In the genomic region with DNA sequence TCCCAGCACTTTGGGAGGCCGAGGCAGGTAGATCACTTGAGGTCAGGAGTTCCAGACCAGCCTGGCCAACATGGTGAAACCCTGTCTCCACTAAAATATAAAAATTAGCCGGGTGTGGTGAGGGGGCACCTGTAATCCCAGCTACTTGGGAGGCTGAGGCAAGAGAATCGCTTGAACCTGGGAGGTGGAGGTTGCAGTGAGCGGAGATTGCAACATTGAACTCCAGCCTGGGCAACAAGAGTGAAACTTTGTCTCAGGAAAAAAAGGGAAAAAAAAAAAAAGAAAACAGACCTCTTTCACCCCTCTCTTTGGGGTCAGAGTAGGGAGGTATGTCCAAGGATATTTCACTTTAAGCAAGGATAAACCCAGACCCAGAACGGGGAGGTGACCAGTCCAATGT, we compare ENCODE assay signal across 10 cellular contexts. TPM values are rescaled to one million over a fixed set of nuclear protein-coding genes. Genes with fewer than 3 reads are reported as not detected.
A peak's percentile ranks its signal among the peaks of the same experiment; 100 is the strongest.
DNase-seq lines count a peak whose midpoint lies in the region; TF ChIP-seq lines count a peak whose summit lies in the region.
"Not testable (repeated sequence)": the region's sequence is repeated elsewhere in the genome, so short reads cannot be mapped to it uniquely, and the experiment has no call there.
"Had no signal": no experiment of that assay in that cellular context is flagged by ENCODE, and none has a peak within 500 bp of the region (broad histone marks: within the 10 kb centered on the region; RNA-seq: fewer than 3 reads in every experiment).

No MANE protein-coding gene starts in this region.

- TF ChIP-seq POLR2A in esophagus muscularis mucosa (IDR thresholded peaks at IDR 0.05; ENCODE audit: low read depth), result not testable (repeated sequence)

- not testable (repeated sequence) for H3K36me3 ChIP-seq in ascending aorta; esophagus muscularis mucosa; left ventricle myocardium inferior; muscle layer of colon (ENCODE audit: insufficient read depth, low read length); rectal smooth muscle tissue (ENCODE audit: control insufficient read depth, insufficient read depth, low read length); stomach smooth muscle (ENCODE audit: control insufficient read depth in 2 of 2, insufficient read depth in 2 of 2, low read length in 2 of 2)

- not testable (repeated sequence) for DNase-seq in AG04450 (ENCODE audit: low read depth, low spot score); ascending aorta (ENCODE audit: low spot score in 2 of 2); esophagus muscularis mucosa (ENCODE audit: extremely low spot score); left ventricle myocardium inferior

- H3K27me3 ChIP-seq in AG04450 (ENCODE audit: control insufficient read depth, insufficient read depth, low read length); ascending aorta; esophagus muscularis mucosa; muscle layer of colon (ENCODE audit: control insufficient read depth in 1 of 2, insufficient read depth in 2 of 2, low read length in 2 of 2); rectal smooth muscle tissue (ENCODE audit: control insufficient read depth, insufficient read depth, low read length); stomach smooth muscle (ENCODE audit: control insufficient read depth in 1 of 2, insufficient read depth in 2 of 2, low read length in 2 of 2): not testable (repeated sequence)
- H3K27me3 ChIP-seq in left ventricle myocardium inferior (ENCODE audit: low read depth), result peaks cover 28% of the 10 kb centered on the region

- TF ChIP-seq EP300 in esophagus muscularis mucosa (IDR thresholded peaks at IDR 0.05), result not testable (repeated sequence)

- POLR2A ChIA-PET in AG04450 (lab: Yijun Ruan, JAX), result interaction anchor here (0.8 kb wide), 1 partner anchor 46 kb away, joined by 3 read pairs; no protein-coding TSS in a partner anchor

- intact Hi-C loops in ascending aorta (cut with DNase I), result loop anchor here (5.0 kb wide), 1 partner anchor 35 kb away; no protein-coding TSS in a partner anchor
- intact Hi-C loops in esophagus muscularis mucosa (cut with DNase I), result loop anchor here (5.0 kb wide), 1 partner anchor 40 kb away; no protein-coding TSS in a partner anchor
- intact Hi-C loops in left ventricle myocardium inferior (cut with micrococcal nuclease), result not testable (repeated sequence)

- TF ChIP-seq CTCF in AG04450 (IDR thresholded peaks at IDR 0.05; ENCODE audit: low read depth, low read length); ascending aorta (IDR thresholded peaks at IDR 0.05); esophagus muscularis mucosa (IDR thresholded peaks at IDR 0.05); left ventricle myocardium inferior (IDR thresholded peaks at IDR 0.05; ENCODE audit: borderline replicate concordance): not testable (repeated sequence)

- 65% methylated on average over 5 of the region's 5 CpGs for WGBS in esophagus muscularis mucosa

- H3K4me1 ChIP-seq in ascending aorta (peaks cover 23 to 42% of the 10 kb centered on the region in 2 donors), esophagus muscularis mucosa (peaks cover 65 to 82% (median 80%) of the 10 kb centered on the region in 4 donors), left ventricle myocardium inferior (peaks cover 65% of the 10 kb centered on the region), muscle layer of colon (ENCODE audit: insufficient read depth, low read length) (peaks cover 73% of the 10 kb centered on the region), rectal smooth muscle tissue (ENCODE audit: control insufficient read depth, insufficient read depth, low read length) (peaks cover 47% of the 10 kb centered on the region), stomach smooth muscle (ENCODE audit: control insufficient read depth, insufficient read depth, low read length) (peaks cover 67% of the 10 kb centered on the region)

- H3K4me3 ChIP-seq in AG04450 (ENCODE audit: low read depth, low read length); ascending aorta; esophagus muscularis mucosa; left ventricle myocardium inferior; muscle layer of colon (ENCODE audit: low read depth in 1 of 2, low read length in 2 of 2); rectal smooth muscle tissue (ENCODE audit: low read length); stomach smooth muscle (ENCODE audit: low read length in 2 of 2): not testable (repeated sequence)

- CTCF ChIA-PET in AG04450 (lab: Charles Lee), result interaction anchor here (1.2 to 3.0 kb wide), 2 partner anchors 69 to 123 kb away, joined by 4 to 9 read pairs; no protein-coding TSS in a partner anchor

- H3K27ac ChIP-seq in AG04450 (ENCODE audit: low read depth, low read length) (peak overlapping the region; percentile 93), ascending aorta (peak overlapping the region; percentile 88 to 94), esophagus muscularis mucosa (replicated peaks in 1 of 4) (peak overlapping the region; percentile 86 to 97 (median 94)), left ventricle myocardium inferior (replicated peaks) (peak overlapping the region; percentile 96), muscle layer of colon (ENCODE audit: low read depth, low read length) (peak overlapping the region; percentile 93), rectal smooth muscle tissue (ENCODE audit: low read depth, low read length) (peak overlapping the region; percentile 98), stomach smooth muscle (ENCODE audit: low read length) (peak overlapping the region; percentile 98)

- H3K9me3 ChIP-seq in AG04450 (ENCODE audit: control insufficient read depth, insufficient read depth, low read length); ascending aorta; esophagus muscularis mucosa; left ventricle myocardium inferior (replicated peaks); muscle layer of colon (ENCODE audit: low read length); stomach smooth muscle (ENCODE audit: control insufficient read depth in 2 of 2, low read length in 2 of 2): not testable (repeated sequence)

- H3K9ac ChIP-seq in muscle layer of colon (ENCODE audit: low read length) (peak overlapping the region; percentile 37), stomach smooth muscle (ENCODE audit: low read length in 2 of 2) (peak overlapping the region; percentile 72 to 88)
- H3K9ac ChIP-seq in rectal smooth muscle tissue (ENCODE audit: low read length), result not testable (repeated sequence)

RNA-seq across cellular contexts. Expression of a gene that starts 10.8 kb away (rescaled TPM):
- polyA plus RNA-seq in AG04450 (2011; rRNA removed), result 19.8 and 24.9 TPM in 2 replicates
- 40.7 and 49.5 TPM in 2 replicates for polyA minus RNA-seq in AG04450 (2011; rRNA and poly(A)+ RNA removed)
- total RNA-seq in ascending aorta (182 TPM), esophagus muscularis mucosa (over 10,000 TPM; 19,781 to 23,770 (median 22,752) TPM), left ventricle myocardium inferior (15,954 TPM)
- total RNA-seq: Calu3; CD8-positive, alpha-beta memory T cell; G401 had no signal
- polyA plus RNA-seq: CD8-positive, alpha-beta memory T cell had no signal

RNA-seq across cellular contexts. Expression of a gene that starts 19.6 kb away (rescaled TPM):
- 41.5 and 71.2 TPM in 2 replicates for polyA plus RNA-seq in AG04450 (2011; rRNA removed)
- polyA minus RNA-seq in AG04450 (2011; rRNA and poly(A)+ RNA removed), result 48.2 and 81.9 TPM in 2 replicates
- 113 TPM for total RNA-seq in ascending aorta
- 100 to 1,000 TPM in 1 of 4 donors, 10 to 100 TPM in 3; 44.9 to 102 (median 61.6) TPM for total RNA-seq in esophagus muscularis mucosa
- 73.0 TPM for total RNA-seq in left ventricle myocardium inferior

RNA-seq across cellular contexts. Expression of a gene that starts 27.3 kb away (rescaled TPM):
- polyA plus RNA-seq in AG04450 (2011; rRNA removed), result 28.0 and 32.8 TPM in 2 replicates
- polyA minus RNA-seq in AG04450 (2011; rRNA and poly(A)+ RNA removed), result 24.5 and 38.3 TPM in 2 replicates
- 390 TPM for total RNA-seq in ascending aorta
- total RNA-seq in esophagus muscularis mucosa, result 100 to 1,000 TPM; 115 to 251 (median 180) TPM
- 145 TPM for total RNA-seq in left ventricle myocardium inferior

Comparison
In these comparisons a context has a peak if more than half of its experiments do, and no peak if none do; other contexts are left out.
1. RNA of a gene that starts 10.8 kb away (total RNA-seq): 19,781 to 23,770 TPM in esophagus muscularis mucosa and 15,954 TPM in left ventricle myocardium inferior (single experiment); 182 TPM in ascending aorta (single experiment); every median in the first group is over 10 times any median in the second.
2. Peak in every context shown above with its lines, with median percentiles within 50 percentile points of each other: H3K27ac ChIP-seq.